ENCODE assay signal across 8 cellular contexts in the genomic region with DNA sequence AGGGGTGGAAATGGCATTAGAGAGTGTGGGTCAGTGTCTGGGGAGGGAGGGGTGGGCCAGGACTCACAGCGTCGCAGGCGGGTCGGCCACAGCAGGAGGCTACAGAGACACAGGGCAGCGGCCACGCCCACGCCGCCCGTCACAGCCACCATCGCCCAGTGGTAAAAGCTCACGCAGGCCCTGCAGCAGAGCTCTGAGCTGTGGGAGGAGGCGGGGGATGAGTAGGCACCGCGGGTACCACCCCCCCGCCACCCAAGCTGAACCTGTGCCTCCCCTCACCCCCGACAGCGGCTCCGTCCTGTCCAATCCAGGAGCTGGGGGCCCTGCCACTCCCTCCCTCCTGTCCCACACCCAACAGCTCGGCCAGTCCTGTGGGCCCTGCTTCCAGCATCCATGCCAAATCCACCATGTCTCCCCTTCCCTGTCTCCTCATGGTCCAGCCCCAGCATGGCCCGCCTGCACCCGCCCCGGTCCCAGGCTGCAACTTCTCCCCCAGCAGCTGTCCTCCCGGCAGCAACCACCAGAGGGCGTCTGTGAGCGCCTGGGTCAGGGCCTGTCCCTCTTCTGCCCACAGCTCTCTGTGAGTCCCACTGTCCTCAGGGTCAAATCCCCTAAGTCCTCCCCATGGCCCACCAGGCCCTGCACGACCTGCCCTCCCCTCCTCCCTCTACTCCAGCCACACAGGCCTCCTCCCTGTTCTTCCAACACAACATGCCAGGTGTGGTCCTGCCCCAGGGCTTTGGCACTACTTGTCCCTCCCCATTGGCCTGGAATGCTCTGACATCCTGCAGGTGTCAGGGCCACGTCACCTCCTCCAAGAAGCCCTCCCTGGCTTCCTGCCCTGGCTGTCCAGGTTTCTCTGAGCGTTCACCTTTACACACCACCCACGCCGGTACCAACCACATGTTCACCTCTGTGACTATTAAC. TPM values are rescaled to one million over a fixed set of nuclear protein-coding genes. Genes with fewer than 3 reads are reported as not detected.
DNase-seq lines count a peak whose midpoint lies in the region; ATAC-seq and TF ChIP-seq lines count a peak whose summit lies in the region.

No MANE protein-coding gene starts in this region.

- no peaks in the 10 kb centered on the region for H3K9me2 ChIP-seq in DOHH2 (replicated peaks; ENCODE audit: control insufficient read depth, low read length)

- dilution Hi-C loops in mammary epithelial cell (cut with HindIII; ENCODE audit: low sequenced_read_pairs), result no loop called here

- intact Hi-C loops in mammary epithelial cell (cut with micrococcal nuclease), result loop anchor here (1.0 kb wide), 2 partner anchors 30 to 73 kb away; no protein-coding TSS in a partner anchor

- H3K27ac ChIP-seq in DOHH2 (ENCODE audit: low read depth, low read length), result no peak overlapping the region
- H3K27ac ChIP-seq in mammary epithelial cell (ENCODE audit: insufficient read depth, low read depth, low read length), result no peak overlapping the region

- no peak overlapping the region for H3K4me3 ChIP-seq in DOHH2 (ENCODE audit: low read length)
- no peak overlapping the region for H3K4me3 ChIP-seq in LNCaP clone FGC (ENCODE audit: low read depth, low read length)
- H3K4me3 ChIP-seq in mammary epithelial cell (replicated peaks in 1 of 3; ENCODE audit: insufficient read depth in 1 of 3, low read depth in 2 of 3, low read length in 3 of 3), result no peak overlapping the region
- no peak overlapping the region for H3K4me3 ChIP-seq in kidney epithelial cell (ENCODE audit: low read depth, low read length)

- H4K20me1 ChIP-seq in DOHH2 (ENCODE audit: control insufficient read depth, insufficient read depth, low read depth, low read length) (peaks cover 8% of the 10 kb centered on the region; the same call in 1 of the 2 replicates), mammary epithelial cell (ENCODE audit: insufficient read depth, low read length) (peaks cover 4% of the 10 kb centered on the region)

- BruUV-seq in mammary epithelial cell (replicated peaks; lab: Mats Ljungman, UMichigan), result no TSS peak

- H3K9me3 ChIP-seq in DOHH2 (ENCODE audit: control insufficient read depth, insufficient read depth, low read length), result no peaks in the 10 kb centered on the region
- H3K9me3 ChIP-seq in mammary epithelial cell (replicated peaks; ENCODE audit: insufficient read depth, low read length), result no peaks in the 10 kb centered on the region

- in situ Hi-C loops in mammary epithelial cell (cut with MboI; ENCODE audit: low sequenced_read_pairs in 2 of 2), result no loop called here

- DNase-seq in LNCaP clone FGC (ENCODE audit: low read depth) (no peak), mammary epithelial cell (peak; percentile 83), kidney epithelial cell (ENCODE audit: low read depth) (no peak)
- DNase-seq in activated CD4-positive, CD25-positive, alpha-beta regulatory T cell treated with anti-CD3 and anti-CD28 coated beads, Interleukin-2, amount 50 U/mL, for 72 hours, result peak; percentile 94
- peak; percentile 76 for DNase-seq in stimulated activated CD4-positive, alpha-beta T cell treated with anti-CD3 and anti-CD28 coated beads, Interleukin-1b, Interleukin-23, amount 100 ng/mL, for 48 hours

- TF ChIP-seq POLR2A in GM18505 (IDR thresholded peaks at IDR 0.05; ENCODE audit: borderline replicate concordance, extremely low read depth, insufficient read depth, insufficient read length), result no peak

- H3K4me2 ChIP-seq in DOHH2 (ENCODE audit: low read length) (no peak overlapping the region), mammary epithelial cell (ENCODE audit: insufficient read depth, low read depth, low read length) (no peak overlapping the region)

- CTCF ChIA-PET in mammary epithelial cell (lab: Charles Lee; ENCODE audit: low non-redundant PET), result interaction anchor here (0.6 to 0.7 kb wide), 2 partner anchors 31 to 40 kb away, joined by 3 to 4 read pairs; no protein-coding TSS in a partner anchor

- TF ChIP-seq CTCF in DOHH2 (IDR thresholded peaks at IDR 0.05; ENCODE audit: low read depth, low read length, poor library complexity, severe bottlenecking), result peak; percentile 98
- TF ChIP-seq CTCF in LNCaP clone FGC (IDR thresholded peaks at IDR 0.05; ENCODE audit: control insufficient read depth, extremely low read depth, insufficient read depth), result peak; percentile 83
- TF ChIP-seq CTCF in mammary epithelial cell (conservative IDR thresholded peaks at IDR 0.05 in 1 of 2, IDR thresholded peaks at IDR 0.05 in 1 of 2; ENCODE audit: extremely low read depth in 1 of 2, insufficient read depth in 1 of 2, low read depth in 1 of 2, low read length in 2 of 2), result peak; percentile 94
- TF ChIP-seq CTCF in kidney epithelial cell (IDR thresholded peaks at IDR 0.05; ENCODE audit: insufficient read depth, low read length, poor library complexity, severe bottlenecking), result peak; percentile 99

- peaks cover 50% of the 10 kb centered on the region for H3K36me3 ChIP-seq in DOHH2 (ENCODE audit: control insufficient read depth, low read length)
- H3K36me3 ChIP-seq in mammary epithelial cell (ENCODE audit: insufficient read depth, low read length), result peaks cover 3% of the 10 kb centered on the region
- peaks cover 2% of the 10 kb centered on the region for H3K36me3 ChIP-seq in kidney epithelial cell (ENCODE audit: control insufficient read depth, insufficient read depth, low read length)

- no peak for ATAC-seq in GM18502 (IDR thresholded peaks at IDR 0.05; ENCODE audit: poor library complexity, unreplicated experiment)
- no peak for ATAC-seq in GM18505 (IDR thresholded peaks at IDR 0.05; ENCODE audit: unreplicated experiment)

- H3F3A ChIP-seq in DOHH2 (ENCODE audit: control insufficient read depth, insufficient read depth), result peaks cover 9% of the 10 kb centered on the region

- no peak overlapping the region for H3K9ac ChIP-seq in mammary epithelial cell (ENCODE audit: insufficient read depth, low read length)

- H3K4me1 ChIP-seq in DOHH2 (ENCODE audit: control insufficient read depth, low read length) (no peaks in the 10 kb centered on the region), mammary epithelial cell (ENCODE audit: insufficient read depth, low read length) (peaks cover 15% of the 10 kb centered on the region)

- WGBS in mammary epithelial cell (ENCODE audit: low coverage, missing lambda C conversion rate), result 31% methylated on average over 11 of the region's 30 CpGs

- H3K79me2 ChIP-seq in DOHH2 (ENCODE audit: control insufficient read depth, low read length) (peaks cover 2% of the 10 kb centered on the region; the same call in 1 of the 2 replicates), mammary epithelial cell (ENCODE audit: insufficient read depth, low read length) (peaks cover 19% of the 10 kb centered on the region)

- H2AFZ ChIP-seq in mammary epithelial cell (ENCODE audit: low read depth, low read length), result no peak overlapping the region

- H3K27me3 ChIP-seq in DOHH2 (ENCODE audit: control insufficient read depth, low read length) (no peaks in the 10 kb centered on the region), mammary epithelial cell (ENCODE audit: insufficient read depth, low read length) (no peaks in the 10 kb centered on the region), kidney epithelial cell (ENCODE audit: control insufficient read depth, insufficient read depth, low read length) (no peaks in the 10 kb centered on the region)

RNA-seq across cellular contexts. Expression of gene TEKTIP1, which starts 6.0 kb away (rescaled TPM):
- 1 to 10 TPM in 1 of 2 donors, not detected in 1; 1.9 TPM for total RNA-seq in mammary epithelial cell
- polyA plus RNA-seq in mammary epithelial cell, result not detected
- not detected for polyA minus RNA-seq in mammary epithelial cell
- not detected in 2 replicates for total RNA-seq in kidney epithelial cell

RNA-seq across cellular contexts. Expression of gene MFSD12, which starts 12.4 kb away (rescaled TPM):
- total RNA-seq in mammary epithelial cell (100 to 1,000 TPM; 113 to 267 TPM), kidney epithelial cell (154 and 222 TPM in 2 replicates)
- polyA plus RNA-seq in mammary epithelial cell, result 61.6 TPM
- polyA minus RNA-seq in mammary epithelial cell, result 72.3 TPM

RNA-seq across cellular contexts. Expression of gene HMG20B, which starts 27.7 kb away (rescaled TPM):
- total RNA-seq in mammary epithelial cell (100 to 1,000 TPM in 1 of 2 donors, 10 to 100 TPM in 1; 95.7 to 162 TPM), kidney epithelial cell (77.8 and 84.5 TPM in 2 replicates)
- 51.6 TPM for polyA plus RNA-seq in mammary epithelial cell
- polyA minus RNA-seq in mammary epithelial cell, result 13.5 TPM

RNA-seq across cellular contexts. Expression of gene FZR1, which starts 38.9 kb away (rescaled TPM):
- total RNA-seq in mammary epithelial cell (10 to 100 TPM; 49.8 to 55.0 TPM), kidney epithelial cell (51.9 and 57.6 TPM in 2 replicates)
- 35.3 TPM for polyA plus RNA-seq in mammary epithelial cell
- polyA minus RNA-seq in mammary epithelial cell, result 46.5 TPM

RNA-seq across cellular contexts. Expression of gene GIPC3, which starts 40.3 kb away (rescaled TPM):
- total RNA-seq in mammary epithelial cell (not detected), kidney epithelial cell (0.21 TPM in 1 of 2 replicates, not detected in the other)
- 0.01 TPM for polyA plus RNA-seq in mammary epithelial cell
- not detected for polyA minus RNA-seq in mammary epithelial cell

Comparison
In these comparisons a context has a peak if more than half of its experiments do, and no peak if none do; other contexts are left out.
1. DNase-seq: peak in activated CD4-positive, CD25-positive, alpha-beta regulatory T cell treated with anti-CD3 and anti-CD28 coated beads, Interleukin-2, amount 50 U/mL, for 72 hours (single experiment), mammary epithelial cell (single experiment) and stimulated activated CD4-positive, alpha-beta T cell treated with anti-CD3 and anti-CD28 coated beads, Interleukin-1b, Interleukin-23, amount 100 ng/mL, for 48 hours (single experiment); none in LNCaP clone FGC (single experiment) and kidney epithelial cell (single experiment).
2. Peak in every context shown above with its lines, with median percentiles within 50 percentile points of each other: CTCF ChIP-seq.